ENCODE assay signal across 12 cellular contexts in genomic region chr9:19665146-19665863, GRCh38.
DNase-seq lines count a peak whose midpoint lies in the region; ATAC-seq lines count a peak whose summit lies in the region.
"Had no signal": no experiment of that assay in that cellular context is flagged by ENCODE, and none has a peak within 500 bp of the region (broad histone marks: within the 10 kb centered on the region; RNA-seq: fewer than 3 reads in every experiment).

No MANE protein-coding gene starts in this region.

- no peaks in the 10 kb centered on the region for H3K36me3 Mint-ChIP-seq in activated CD4-positive, alpha-beta memory T cell treated with anti-CD3 and anti-CD28 coated beads for 36 hours

- CTCF ChIA-PET in activated CD4-positive, alpha-beta memory T cell treated with anti-CD3 and anti-CD28 coated beads for 36 hours (lab: Charles Lee) = no interaction called here

- peak; percentile 44 for DNase-seq in activated CD4-positive, alpha-beta memory T cell treated with anti-CD3 and anti-CD28 coated beads for 36 hours
- DNase-seq in RPMI8226 (no peak), SK-N-DZ (ENCODE audit: low spot score) (no peak), NCI-H526 treated with DMSO at 0.1 percent for 48 hours (lab: John Stamatoyannopoulos, UW) (no peak), left ventricle myocardium superior (no peak)
- DNase-seq: activated effector memory CD4-positive, alpha-beta T cell treated with anti-CD3 and anti-CD28 coated beads, Interleukin-2, amount 50 U/mL, for 16 hours; SW 1271; uterus had no signal

- peaks cover 16% of the 10 kb centered on the region for H3K27me3 Mint-ChIP-seq in activated CD4-positive, alpha-beta memory T cell treated with anti-CD3 and anti-CD28 coated beads for 36 hours

- no peak overlapping the region for H3K27ac Mint-ChIP-seq in activated CD4-positive, alpha-beta memory T cell treated with anti-CD3 and anti-CD28 coated beads for 36 hours
- H3K27ac Mint-ChIP-seq: nephron had no signal

- ATAC-seq in GM18520 (IDR thresholded peaks at IDR 0.05; ENCODE audit: unreplicated experiment) (peak; percentile 100), GM19467 (IDR thresholded peaks at IDR 0.05; ENCODE audit: unreplicated experiment) (peak; percentile 100), HG03025 (IDR thresholded peaks at IDR 0.05; ENCODE audit: low FRiP score, unreplicated experiment) (peak; percentile 98), left ventricle myocardium superior (no peak)

- no peak overlapping the region for H3K4me3 Mint-ChIP-seq in activated CD4-positive, alpha-beta memory T cell treated with anti-CD3 and anti-CD28 coated beads for 36 hours
- H3K4me3 Mint-ChIP-seq: nephron had no signal

- H3K9me3 Mint-ChIP-seq in activated CD4-positive, alpha-beta memory T cell treated with anti-CD3 and anti-CD28 coated beads for 36 hours = no peaks in the 10 kb centered on the region
- H3K9me3 Mint-ChIP-seq: nephron had no signal

- POLR2A ChIA-PET in activated CD4-positive, alpha-beta memory T cell treated with anti-CD3 and anti-CD28 coated beads for 36 hours (lab: Charles Lee) = no interaction called here

- H3K4me1 Mint-ChIP-seq in activated CD4-positive, alpha-beta memory T cell treated with anti-CD3 and anti-CD28 coated beads for 36 hours (ENCODE audit: low read depth) = peaks cover 7% of the 10 kb centered on the region
- H3K4me1 Mint-ChIP-seq: nephron had no signal

- intact Hi-C loops in activated CD4-positive, alpha-beta memory T cell treated with anti-CD3 and anti-CD28 coated beads for 36 hours (cut with micrococcal nuclease) = loop anchor here (10.0 kb wide), 1 partner anchor 171 kb away; no protein-coding TSS in a partner anchor
- intact Hi-C loops in left ventricle myocardium superior (cut with micrococcal nuclease) = no loop called here
